ENCODE assay signal across 15 cellular contexts in the genomic region with DNA sequence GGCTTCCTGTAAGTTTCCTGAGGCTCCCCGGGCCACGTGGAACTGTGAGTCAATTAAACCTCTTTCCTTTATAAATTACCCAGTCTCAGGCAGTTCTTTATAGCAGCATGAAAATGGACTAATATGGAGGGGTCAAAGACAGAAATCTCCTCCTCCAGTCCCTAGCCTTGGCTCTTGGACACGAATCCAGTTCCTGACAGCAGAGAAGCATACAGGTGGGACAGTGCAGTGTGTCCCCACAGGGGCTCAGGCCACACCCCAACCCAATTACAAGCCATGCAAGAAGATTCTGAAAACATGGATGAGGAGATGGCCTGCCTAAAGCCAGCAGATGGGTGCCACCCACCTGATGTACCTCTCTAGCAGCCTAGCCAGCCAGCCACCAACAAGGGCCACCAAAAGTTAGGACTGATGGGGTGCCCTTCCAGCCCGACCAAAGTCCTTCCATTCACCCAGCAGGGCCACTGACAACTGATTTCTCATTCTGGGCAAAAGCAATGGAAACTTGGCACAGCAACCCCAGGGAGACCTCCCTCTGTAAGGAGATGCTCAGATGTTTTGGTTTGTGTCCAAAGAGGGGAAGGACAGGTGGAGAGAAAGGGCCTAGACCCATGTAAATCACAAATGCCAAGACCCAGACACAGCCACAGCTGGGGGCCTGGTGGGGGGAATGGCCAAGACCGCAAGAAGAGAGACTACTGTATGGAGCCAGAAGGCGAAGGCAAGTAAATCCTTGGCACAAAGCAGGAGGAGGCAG. TPM values are rescaled to one million over a fixed set of nuclear protein-coding genes. Genes with fewer than 3 reads are reported as not detected.
A peak's percentile ranks its signal among the peaks of the same experiment; 100 is the strongest.
DNase-seq lines count a peak whose midpoint lies in the region; ATAC-seq and TF ChIP-seq lines count a peak whose summit lies in the region.
"Had no signal": no experiment of that assay in that cellular context is flagged by ENCODE, and none has a peak within 500 bp of the region (broad histone marks: within the 10 kb centered on the region; RNA-seq: fewer than 3 reads in every experiment).

No MANE protein-coding gene starts in this region.

- peak; percentile 13 for DNase-seq in activated T-cell treated with anti-CD3 and anti-CD28 coated beads, Interleukin-2, amount 50 U/mL, for 1 hour
- DNase-seq in activated T-cell treated with anti-CD3 and anti-CD28 coated beads for 4 hours (no peak), GM23338 (ENCODE audit: low spot score) (no peak), left cardiac atrium (peak; percentile 13), posterior vena cava (ENCODE audit: low spot score) (peak; percentile 77), NCI-H1048 (lab: John Stamatoyannopoulos, UW) (no peak)
- DNase-seq: ACHN; amniotic stem cell; NCI-H1105 treated with DMSO at 0.1 percent for 48 hours; stimulated activated CD4-positive, alpha-beta T cell treated with anti-CD3 and anti-CD28 coated beads, Interleukin-4, amount 100 ng/mL, for 1 hour had no signal

- peaks cover 16% of the 10 kb centered on the region for H3K4me1 Mint-ChIP-seq in GM23338

- H3F3A ChIP-seq in GM23338 (replicated peaks; ENCODE audit: low read depth): 0 out of 2 replicates have a peak, but pooled peaks cover 5% of the 10 kb centered on the region

- H3K27me3 Mint-ChIP-seq in GM23338 (ENCODE audit: insufficient read depth, low read depth, poor library complexity): peaks cover 14% of the 10 kb centered on the region

- H4K20me1 ChIP-seq in GM23338 (replicated peaks; ENCODE audit: insufficient read depth): peaks cover 8% of the 10 kb centered on the region

- H3K27me3 ChIP-seq in GM23338 (ENCODE audit: insufficient read depth): no peaks in the 10 kb centered on the region; the same call in 1 of the 2 replicates

- no peak overlapping the region for H3K27ac ChIP-seq in GM23338 (ENCODE audit: low read depth)

- no peak overlapping the region for H3K4me3 ChIP-seq in GM23338

- peak overlapping the region; percentile 45; the same call in 2 of the 3 replicates for H3K4me3 Mint-ChIP-seq in GM23338

- H3K9me3 Mint-ChIP-seq in GM23338: no peaks in the 10 kb centered on the region

- H3K9me2 ChIP-seq in GM23338 (ENCODE audit: insufficient read depth): peaks cover 7% of the 10 kb centered on the region; the same call in 1 of the 2 replicates

- H3K36me3 Mint-ChIP-seq in GM23338 (ENCODE audit: low read depth): no peaks in the 10 kb centered on the region; the same call in 2 of the 3 replicates

- intact Hi-C loops in left cardiac atrium (cut with DNase I) (no loop called here), posterior vena cava (cut with DNase I) (no loop called here)

- no peak for TF ChIP-seq CTCF in GM23338 (conservative IDR thresholded peaks at IDR 0.05; ENCODE audit: low read depth in 2 of 2)

- no peak overlapping the region; the same call in 1 of the 2 replicates for H3K4me2 ChIP-seq in GM23338

- no peak overlapping the region; the same call in 1 of the 2 replicates for H3K27ac Mint-ChIP-seq in GM23338

- H3K36me3 ChIP-seq in GM23338 (ENCODE audit: insufficient read depth): no peaks in the 10 kb centered on the region

- H3K4me1 ChIP-seq in GM23338 (ENCODE audit: insufficient read depth): peaks cover 24% of the 10 kb centered on the region

- no peaks in the 10 kb centered on the region for H3K79me2 ChIP-seq in GM23338 (replicated peaks; ENCODE audit: insufficient read depth)

- ATAC-seq in GM23338 (no peak; the same call in 1 of the 3 replicates), left cardiac atrium (no peak), HG02938 (IDR thresholded peaks at IDR 0.05; ENCODE audit: unreplicated experiment) (no peak), GM19452 (IDR thresholded peaks at IDR 0.05; ENCODE audit: unreplicated experiment) (no peak)

- no peak overlapping the region for H2AFZ ChIP-seq in GM23338

TF ChIP-seq in GM23338, 12 proteins besides CTCF, POLR2A, EP300 and RAD21 (continues in another document):
- TF ChIP-seq ZNF331 (CRISPR knock-in tag; IDR thresholded peaks at IDR 0.05; ENCODE audit: low read depth) (no peak), POLR2AphosphoS5 (IDR thresholded peaks at IDR 0.05; ENCODE audit: low read depth) (no peak), EZH2 (IDR thresholded peaks at IDR 0.05; ENCODE audit: low read depth, unreplicated experiment) (no peak), STAT1 (IDR thresholded peaks at IDR 0.05; ENCODE audit: unreplicated experiment) (no peak), EZH2phosphoT487 (IDR thresholded peaks at IDR 0.05; ENCODE audit: unreplicated experiment) (no peak), JUNB (IDR thresholded peaks at IDR 0.05; ENCODE audit: unreplicated experiment) (no peak), CREB1 (CRISPR knock-in tag; IDR thresholded peaks at IDR 0.05; ENCODE audit: low read depth) (no peak), NANOG (IDR thresholded peaks at IDR 0.05; ENCODE audit: borderline replicate concordance) (no peak)
- TF ChIP-seq, protein P1, sequence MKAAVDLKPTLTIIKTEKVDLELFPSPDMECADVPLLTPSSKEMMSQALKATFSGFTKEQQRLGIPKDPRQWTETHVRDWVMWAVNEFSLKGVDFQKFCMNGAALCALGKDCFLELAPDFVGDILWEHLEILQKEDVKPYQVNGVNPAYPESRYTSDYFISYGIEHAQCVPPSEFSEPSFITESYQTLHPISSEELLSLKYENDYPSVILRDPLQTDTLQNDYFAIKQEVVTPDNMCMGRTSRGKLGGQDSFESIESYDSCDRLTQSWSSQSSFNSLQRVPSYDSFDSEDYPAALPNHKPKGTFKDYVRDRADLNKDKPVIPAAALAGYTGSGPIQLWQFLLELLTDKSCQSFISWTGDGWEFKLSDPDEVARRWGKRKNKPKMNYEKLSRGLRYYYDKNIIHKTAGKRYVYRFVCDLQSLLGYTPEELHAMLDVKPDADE (IDR thresholded peaks at IDR 0.05): no peak
- TF ChIP-seq, protein P2, sequence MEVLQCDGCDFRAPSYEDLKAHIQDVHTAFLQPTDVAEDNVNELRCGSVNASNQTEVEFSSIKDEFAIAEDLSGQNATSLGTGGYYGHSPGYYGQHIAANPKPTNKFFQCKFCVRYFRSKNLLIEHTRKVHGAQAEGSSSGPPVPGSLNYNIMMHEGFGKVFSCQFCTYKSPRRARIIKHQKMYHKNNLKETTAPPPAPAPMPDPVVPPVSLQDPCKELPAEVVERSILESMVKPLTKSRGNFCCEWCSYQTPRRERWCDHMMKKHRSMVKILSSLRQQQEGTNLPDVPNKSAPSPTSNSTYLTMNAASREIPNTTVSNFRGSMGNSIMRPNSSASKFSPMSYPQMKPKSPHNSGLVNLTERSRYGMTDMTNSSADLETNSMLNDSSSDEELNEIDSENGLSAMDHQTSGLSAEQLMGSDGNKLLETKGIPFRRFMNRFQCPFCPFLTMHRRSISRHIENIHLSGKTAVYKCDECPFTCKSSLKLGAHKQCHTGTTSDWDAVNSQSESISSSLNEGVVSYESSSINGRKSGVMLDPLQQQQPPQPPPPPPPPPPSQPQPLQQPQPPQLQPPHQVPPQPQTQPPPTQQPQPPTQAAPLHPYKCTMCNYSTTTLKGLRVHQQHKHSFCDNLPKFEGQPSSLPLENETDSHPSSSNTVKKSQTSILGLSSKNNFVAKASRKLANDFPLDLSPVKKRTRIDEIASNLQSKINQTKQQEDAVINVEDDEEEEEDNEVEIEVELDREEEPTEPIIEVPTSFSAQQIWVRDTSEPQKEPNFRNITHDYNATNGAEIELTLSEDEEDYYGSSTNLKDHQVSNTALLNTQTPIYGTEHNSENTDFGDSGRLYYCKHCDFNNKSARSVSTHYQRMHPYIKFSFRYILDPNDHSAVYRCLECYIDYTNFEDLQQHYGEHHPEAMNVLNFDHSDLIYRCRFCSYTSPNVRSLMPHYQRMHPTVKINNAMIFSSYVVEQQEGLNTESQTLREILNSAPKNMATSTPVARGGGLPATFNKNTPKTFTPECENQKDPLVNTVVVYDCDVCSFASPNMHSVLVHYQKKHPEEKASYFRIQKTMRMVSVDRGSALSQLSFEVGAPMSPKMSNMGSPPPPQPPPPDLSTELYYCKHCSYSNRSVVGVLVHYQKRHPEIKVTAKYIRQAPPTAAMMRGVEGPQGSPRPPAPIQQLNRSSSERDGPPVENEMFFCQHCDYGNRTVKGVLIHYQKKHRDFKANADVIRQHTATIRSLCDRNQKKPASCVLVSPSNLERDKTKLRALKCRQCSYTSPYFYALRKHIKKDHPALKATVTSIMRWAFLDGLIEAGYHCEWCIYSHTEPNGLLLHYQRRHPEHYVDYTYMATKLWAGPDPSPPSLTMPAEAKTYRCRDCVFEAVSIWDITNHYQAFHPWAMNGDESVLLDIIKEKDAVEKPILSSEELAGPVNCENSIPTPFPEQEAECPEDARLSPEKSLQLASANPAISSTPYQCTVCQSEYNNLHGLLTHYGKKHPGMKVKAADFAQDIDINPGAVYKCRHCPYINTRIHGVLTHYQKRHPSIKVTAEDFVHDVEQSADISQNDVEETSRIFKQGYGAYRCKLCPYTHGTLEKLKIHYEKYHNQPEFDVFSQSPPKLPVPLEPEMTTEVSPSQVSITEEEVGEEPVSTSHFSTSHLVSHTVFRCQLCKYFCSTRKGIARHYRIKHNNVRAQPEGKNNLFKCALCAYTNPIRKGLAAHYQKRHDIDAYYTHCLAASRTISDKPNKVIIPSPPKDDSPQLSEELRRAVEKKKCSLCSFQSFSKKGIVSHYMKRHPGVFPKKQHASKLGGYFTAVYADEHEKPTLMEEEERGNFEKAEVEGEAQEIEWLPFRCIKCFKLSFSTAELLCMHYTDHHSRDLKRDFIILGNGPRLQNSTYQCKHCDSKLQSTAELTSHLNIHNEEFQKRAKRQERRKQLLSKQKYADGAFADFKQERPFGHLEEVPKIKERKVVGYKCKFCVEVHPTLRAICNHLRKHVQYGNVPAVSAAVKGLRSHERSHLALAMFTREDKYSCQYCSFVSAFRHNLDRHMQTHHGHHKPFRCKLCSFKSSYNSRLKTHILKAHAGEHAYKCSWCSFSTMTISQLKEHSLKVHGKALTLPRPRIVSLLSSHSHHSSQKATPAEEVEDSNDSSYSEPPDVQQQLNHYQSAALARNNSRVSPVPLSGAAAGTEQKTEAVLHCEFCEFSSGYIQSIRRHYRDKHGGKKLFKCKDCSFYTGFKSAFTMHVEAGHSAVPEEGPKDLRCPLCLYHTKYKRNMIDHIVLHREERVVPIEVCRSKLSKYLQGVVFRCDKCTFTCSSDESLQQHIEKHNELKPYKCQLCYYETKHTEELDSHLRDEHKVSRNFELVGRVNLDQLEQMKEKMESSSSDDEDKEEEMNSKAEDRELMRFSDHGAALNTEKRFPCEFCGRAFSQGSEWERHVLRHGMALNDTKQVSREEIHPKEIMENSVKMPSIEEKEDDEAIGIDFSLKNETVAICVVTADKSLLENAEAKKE (CRISPR knock-in tag; IDR thresholded peaks at IDR 0.05): no peak

RNA-seq across cellular contexts. Expression of a gene that starts 13.7 kb away (rescaled TPM):
- 24.4 and 28.5 TPM in 2 replicates for total RNA-seq in GM23338 (2014; rRNA removed; shearing (Covaris generic))
- 2.9 and 3.0 TPM in 2 replicates for polyA plus RNA-seq in GM23338 (2016; fragmentation: Nextera tagmentation; extraction: Ambion mirVana)
- total RNA-seq in left cardiac atrium: not detected
- not detected for total RNA-seq in posterior vena cava
- total RNA-seq: mononuclear cell, pulmonary artery endothelial cell, SK-MEL-5 had no signal

RNA-seq across cellular contexts. Expression of a gene that starts 36.2 kb away (rescaled TPM):
- total RNA-seq in GM23338 (2014; rRNA removed; shearing (Covaris generic)): 0.39 TPM in 1 of 2 replicates, not detected in the other
- 0.83 and 1.5 TPM in 2 replicates for polyA plus RNA-seq in GM23338 (2016; fragmentation: Nextera tagmentation; extraction: Ambion mirVana)
- 1 to 10 TPM; 4.6 to 4.9 TPM for total RNA-seq in left cardiac atrium
- total RNA-seq in posterior vena cava: 1 to 10 TPM; 5.9 to 6.8 TPM
- total RNA-seq: SK-MEL-5 had no signal

Comparison
In these comparisons a context has a peak if more than half of its experiments do, and no peak if none do; other contexts are left out.
1. DNase-seq: peak in activated T-cell treated with anti-CD3 and anti-CD28 coated beads, Interleukin-2, amount 50 U/mL, for 1 hour (single experiment), left cardiac atrium (single experiment) and posterior vena cava (single experiment); none in activated T-cell treated with anti-CD3 and anti-CD28 coated beads for 4 hours (single experiment), GM23338 (single experiment) and NCI-H1048 (single experiment).
2. RNA of a gene that starts 13.7 kb away (total RNA-seq): 24.4 to 28.5 TPM in GM23338; not detected in left cardiac atrium and not detected in posterior vena cava; every median in the first group is over 10 times any median in the second.